24 cellular contexts compared by ENCODE assay signal in the genomic region with DNA sequence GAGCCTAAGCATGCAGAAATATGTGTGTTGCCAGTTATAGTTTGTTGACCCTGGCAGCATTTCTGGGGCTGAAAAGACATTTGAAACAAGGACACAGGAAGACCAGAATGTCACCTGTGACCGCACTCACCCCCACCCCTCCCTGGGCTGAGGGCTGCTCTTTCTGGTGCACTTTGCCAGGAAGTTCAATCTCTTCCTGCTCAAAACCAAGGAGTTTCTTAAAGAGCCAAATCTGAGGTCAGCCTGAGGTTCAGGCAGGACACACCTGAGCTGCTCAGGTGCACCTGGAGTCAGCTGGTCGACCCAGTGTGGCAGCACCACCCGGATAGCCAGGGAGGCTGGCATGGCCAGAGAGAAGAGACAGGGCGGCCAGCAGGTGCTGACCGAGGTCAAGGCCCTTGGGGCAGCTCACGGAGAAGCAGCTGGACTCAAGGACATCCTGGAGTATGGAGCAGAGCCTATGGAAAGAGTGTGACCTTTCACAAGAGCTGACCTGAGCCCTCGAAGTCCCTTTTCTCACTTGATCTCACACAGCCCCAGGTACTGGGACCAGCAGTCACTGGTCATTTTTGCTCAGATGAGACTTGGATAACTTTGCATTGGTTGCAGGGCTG.
DNase-seq lines count a peak whose midpoint lies in the region; ATAC-seq, FAIRE-seq and TF ChIP-seq lines count a peak whose summit lies in the region.
"Had no signal": no experiment of that assay in that cellular context is flagged by ENCODE, and none has a peak within 500 bp of the region (broad histone marks: within the 10 kb centered on the region; RNA-seq: fewer than 3 reads in every experiment).

No MANE protein-coding gene starts in this region.

- no peak overlapping the region for H2BK120ac ChIP-seq in neuronal stem cell (ENCODE audit: low read depth, low read length)

- H3K4me3 Mint-ChIP-seq in astrocyte (ENCODE audit: unreplicated experiment): no peak overlapping the region
- H3K4me3 Mint-ChIP-seq: CD4-positive, alpha-beta T cell had no signal

- H2AK5ac ChIP-seq in neuronal stem cell (ENCODE audit: low read depth, low read length): peak overlapping the region; percentile 51

- intact Hi-C loops in left ventricle myocardium inferior (cut with micrococcal nuclease): no loop called here
- intact Hi-C loops in uterus (cut with DNase I; ENCODE audit: low total_unique reads): no loop called here

- H3K36me3 ChIP-seq in right atrium auricular region: no peaks in the 10 kb centered on the region
- no peaks in the 10 kb centered on the region for H3K36me3 ChIP-seq in left ventricle myocardium inferior
- H3K36me3 ChIP-seq in astrocyte (ENCODE audit: insufficient read depth, low read length): no peaks in the 10 kb centered on the region
- H3K36me3 ChIP-seq in neuronal stem cell (replicated peaks in 1 of 2; ENCODE audit: control insufficient read depth in 2 of 2, insufficient read depth in 2 of 2, low read length in 2 of 2): no peaks in the 10 kb centered on the region
- H3K36me3 ChIP-seq in uterus: no peaks in the 10 kb centered on the region

- H3K4me3 ChIP-seq in right atrium auricular region: no peak overlapping the region
- H3K4me3 ChIP-seq in left ventricle myocardium inferior: no peak overlapping the region
- no peak overlapping the region for H3K4me3 ChIP-seq in astrocyte (ENCODE audit: insufficient read depth, low read depth, low read length)
- H3K4me3 ChIP-seq in neuronal stem cell (ENCODE audit: low read length in 2 of 2): no peak overlapping the region
- H3K4me3 ChIP-seq in uterus: no peak overlapping the region

- no CpG with 5 or more reads among the region's 7 CpGs for WGBS in neuronal stem cell (ENCODE audit: extremely low coverage in 2 of 2, insufficient read length in 2 of 2, insufficient replicate concordance in 1 of 2), 2 donors

- no peaks in the 10 kb centered on the region for H3K4me1 Mint-ChIP-seq in astrocyte (ENCODE audit: low read depth, unreplicated experiment)

- no peaks in the 10 kb centered on the region for H3K9me3 Mint-ChIP-seq in astrocyte (ENCODE audit: unreplicated experiment)
- H3K9me3 Mint-ChIP-seq: CD4-positive, alpha-beta T cell had no signal

- no peak for FAIRE-seq in astrocyte (lab: Jason Lieb, UNC)
- FAIRE-seq: GM18507, H54, HepG2 had no signal

- TF ChIP-seq CTCF in right atrium auricular region (IDR thresholded peaks at IDR 0.05): no peak
- no peak for TF ChIP-seq CTCF in left ventricle myocardium inferior (IDR thresholded peaks at IDR 0.05; ENCODE audit: borderline replicate concordance)
- TF ChIP-seq CTCF in astrocyte (IDR thresholded peaks at IDR 0.05; ENCODE audit: insufficient read depth, low read depth, low read length): no peak
- no peak for TF ChIP-seq CTCF in uterus (IDR thresholded peaks at IDR 0.05)

- no peaks in the 10 kb centered on the region for H4K20me1 ChIP-seq in astrocyte (ENCODE audit: insufficient read depth, low read length)

- no peak overlapping the region for H2BK15ac ChIP-seq in neuronal stem cell (ENCODE audit: low read length)

- H2AFZ ChIP-seq in astrocyte (ENCODE audit: low read depth, low read length) (no peak overlapping the region), neuronal stem cell (ENCODE audit: low read length) (no peak overlapping the region)

- no peak overlapping the region for H3K14ac ChIP-seq in neuronal stem cell (ENCODE audit: low read length)

- H3K23ac ChIP-seq in neuronal stem cell (ENCODE audit: low read depth, low read length, poor library complexity): no peak overlapping the region

- H2BK5ac ChIP-seq in neuronal stem cell (ENCODE audit: low read length): peak overlapping the region; percentile 31

- no peak for TF ChIP-seq POLR2A in uterus (IDR thresholded peaks at IDR 0.05)

- ATAC-seq in HG03457 (IDR thresholded peaks at IDR 0.05; ENCODE audit: unreplicated experiment): no peak
- ATAC-seq: HepG2 had no signal

- H3K36me3 Mint-ChIP-seq in astrocyte (ENCODE audit: low read depth, unreplicated experiment): no peaks in the 10 kb centered on the region

- peak overlapping the region; percentile 15 for H3K27ac Mint-ChIP-seq in astrocyte (ENCODE audit: unreplicated experiment)
- H3K27ac Mint-ChIP-seq: CD4-positive, alpha-beta T cell had no signal

- H3K79me1 ChIP-seq in neuronal stem cell (ENCODE audit: low read depth, low read length): no peaks in the 10 kb centered on the region

- no peak overlapping the region for H3K9ac ChIP-seq in astrocyte (ENCODE audit: low read length)
- H3K9ac ChIP-seq in neuronal stem cell (ENCODE audit: low read depth, low read length, poor library complexity): no peak overlapping the region

- H3K4me1 ChIP-seq in right atrium auricular region (no peaks in the 10 kb centered on the region), left ventricle myocardium inferior (no peaks in the 10 kb centered on the region), astrocyte (ENCODE audit: insufficient read depth, low read length) (no peaks in the 10 kb centered on the region), neuronal stem cell (ENCODE audit: control insufficient read depth in 2 of 2, insufficient read depth in 1 of 2, low read depth in 1 of 2, low read length in 2 of 2) (peaks cover 2 to 7% of the 10 kb centered on the region in 2 donors), uterus (no peaks in the 10 kb centered on the region)

- no peak overlapping the region for H4K8ac ChIP-seq in neuronal stem cell (ENCODE audit: low read depth, low read length)

- H4K91ac ChIP-seq in neuronal stem cell (ENCODE audit: low read depth, low read length, poor library complexity): no peak overlapping the region

- H3K27me3 ChIP-seq in right atrium auricular region: no peaks in the 10 kb centered on the region
- peaks cover 59% of the 10 kb centered on the region for H3K27me3 ChIP-seq in left ventricle myocardium inferior (ENCODE audit: low read depth)
- no peaks in the 10 kb centered on the region for H3K27me3 ChIP-seq in astrocyte (ENCODE audit: insufficient read depth, low read length)
- no peaks in the 10 kb centered on the region for H3K27me3 ChIP-seq in neuronal stem cell (ENCODE audit: control insufficient read depth in 3 of 3, insufficient read depth in 3 of 3, low read depth in 1 of 3, low read length in 3 of 3)
- H3K27me3 ChIP-seq in uterus: no peaks in the 10 kb centered on the region

- H3K9me3 ChIP-seq in right atrium auricular region: no peaks in the 10 kb centered on the region
- H3K9me3 ChIP-seq in left ventricle myocardium inferior (replicated peaks): no peaks in the 10 kb centered on the region
- peaks cover 21% of the 10 kb centered on the region for H3K9me3 ChIP-seq in astrocyte (ENCODE audit: insufficient read depth, low read depth, low read length)
- H3K9me3 ChIP-seq in neuronal stem cell (replicated peaks in 1 of 2; ENCODE audit: control insufficient read depth in 2 of 2, insufficient read depth in 1 of 2, low read depth in 1 of 2, low read length in 2 of 2): peaks cover 0 to 2% of the 10 kb centered on the region in 2 donors
- H3K9me3 ChIP-seq in uterus: no peaks in the 10 kb centered on the region

- peaks cover 42% of the 10 kb centered on the region for H3K27me3 Mint-ChIP-seq in astrocyte (ENCODE audit: low read depth, unreplicated experiment)
- H3K27me3 Mint-ChIP-seq: CD4-positive, alpha-beta T cell had no signal

- H2BK12ac ChIP-seq in neuronal stem cell (ENCODE audit: low read length): peak overlapping the region; percentile 65

- no peak overlapping the region for H3K4ac ChIP-seq in neuronal stem cell (ENCODE audit: low read length)

- H3K27ac ChIP-seq in right atrium auricular region: no peak overlapping the region
- no peak overlapping the region for H3K27ac ChIP-seq in left ventricle myocardium inferior (replicated peaks)
- no peak overlapping the region for H3K27ac ChIP-seq in astrocyte (ENCODE audit: low read depth, low read length)
- no peak overlapping the region for H3K27ac ChIP-seq in neuronal stem cell (replicated peaks; ENCODE audit: low read length)
- no peak overlapping the region for H3K27ac ChIP-seq in uterus
- H3K27ac ChIP-seq: RWPE1 had no signal

- H3K4me2 ChIP-seq in astrocyte (ENCODE audit: low read length) (no peak overlapping the region), neuronal stem cell (ENCODE audit: insufficient read depth, low read length, poor library complexity, severe bottlenecking) (no peak overlapping the region)

- DNase-seq in right atrium auricular region (ENCODE audit: low spot score): peak; percentile 44
- DNase-seq in left ventricle myocardium inferior: no peak
- DNase-seq in astrocyte (ENCODE audit: low read depth): no peak
- no peak for DNase-seq in neuronal stem cell (ENCODE audit: low spot score)
- no peak for DNase-seq in AG08395 (ENCODE audit: low spot score)
- DNase-seq in uterus: no peak
- no peak for DNase-seq in NCI-H1694 (lab: John Stamatoyannopoulos, UW)
- DNase-seq: 8988T; ACHN; CD4-positive, alpha-beta T cell; DMS53; Karpas-422; MV-4-11; NCI-H1105; NCI-H146; NCI-H2029; NCI-H446 treated with DMSO at 0.1 percent for 48 hours; NCI-H526; SHP77 treated with DMSO at 0.1 percent for 48 hours had no signal

- H3K18ac ChIP-seq in neuronal stem cell (ENCODE audit: low read length): no peak overlapping the region

- H3K79me2 ChIP-seq in astrocyte (ENCODE audit: insufficient read depth, low read length): no peaks in the 10 kb centered on the region
